ENCODE assay signal across 1 cellular context in genomic region chr20:25353754-25354705, GRCh38.
TF ChIP-seq lines count a peak whose summit lies in the region.

No MANE protein-coding gene starts in this region.

TF ChIP-seq in GM23338, 12 proteins besides CTCF, POLR2A, EP300 and RAD21 (continued from another document):
- TF ChIP-seq, protein P1, sequence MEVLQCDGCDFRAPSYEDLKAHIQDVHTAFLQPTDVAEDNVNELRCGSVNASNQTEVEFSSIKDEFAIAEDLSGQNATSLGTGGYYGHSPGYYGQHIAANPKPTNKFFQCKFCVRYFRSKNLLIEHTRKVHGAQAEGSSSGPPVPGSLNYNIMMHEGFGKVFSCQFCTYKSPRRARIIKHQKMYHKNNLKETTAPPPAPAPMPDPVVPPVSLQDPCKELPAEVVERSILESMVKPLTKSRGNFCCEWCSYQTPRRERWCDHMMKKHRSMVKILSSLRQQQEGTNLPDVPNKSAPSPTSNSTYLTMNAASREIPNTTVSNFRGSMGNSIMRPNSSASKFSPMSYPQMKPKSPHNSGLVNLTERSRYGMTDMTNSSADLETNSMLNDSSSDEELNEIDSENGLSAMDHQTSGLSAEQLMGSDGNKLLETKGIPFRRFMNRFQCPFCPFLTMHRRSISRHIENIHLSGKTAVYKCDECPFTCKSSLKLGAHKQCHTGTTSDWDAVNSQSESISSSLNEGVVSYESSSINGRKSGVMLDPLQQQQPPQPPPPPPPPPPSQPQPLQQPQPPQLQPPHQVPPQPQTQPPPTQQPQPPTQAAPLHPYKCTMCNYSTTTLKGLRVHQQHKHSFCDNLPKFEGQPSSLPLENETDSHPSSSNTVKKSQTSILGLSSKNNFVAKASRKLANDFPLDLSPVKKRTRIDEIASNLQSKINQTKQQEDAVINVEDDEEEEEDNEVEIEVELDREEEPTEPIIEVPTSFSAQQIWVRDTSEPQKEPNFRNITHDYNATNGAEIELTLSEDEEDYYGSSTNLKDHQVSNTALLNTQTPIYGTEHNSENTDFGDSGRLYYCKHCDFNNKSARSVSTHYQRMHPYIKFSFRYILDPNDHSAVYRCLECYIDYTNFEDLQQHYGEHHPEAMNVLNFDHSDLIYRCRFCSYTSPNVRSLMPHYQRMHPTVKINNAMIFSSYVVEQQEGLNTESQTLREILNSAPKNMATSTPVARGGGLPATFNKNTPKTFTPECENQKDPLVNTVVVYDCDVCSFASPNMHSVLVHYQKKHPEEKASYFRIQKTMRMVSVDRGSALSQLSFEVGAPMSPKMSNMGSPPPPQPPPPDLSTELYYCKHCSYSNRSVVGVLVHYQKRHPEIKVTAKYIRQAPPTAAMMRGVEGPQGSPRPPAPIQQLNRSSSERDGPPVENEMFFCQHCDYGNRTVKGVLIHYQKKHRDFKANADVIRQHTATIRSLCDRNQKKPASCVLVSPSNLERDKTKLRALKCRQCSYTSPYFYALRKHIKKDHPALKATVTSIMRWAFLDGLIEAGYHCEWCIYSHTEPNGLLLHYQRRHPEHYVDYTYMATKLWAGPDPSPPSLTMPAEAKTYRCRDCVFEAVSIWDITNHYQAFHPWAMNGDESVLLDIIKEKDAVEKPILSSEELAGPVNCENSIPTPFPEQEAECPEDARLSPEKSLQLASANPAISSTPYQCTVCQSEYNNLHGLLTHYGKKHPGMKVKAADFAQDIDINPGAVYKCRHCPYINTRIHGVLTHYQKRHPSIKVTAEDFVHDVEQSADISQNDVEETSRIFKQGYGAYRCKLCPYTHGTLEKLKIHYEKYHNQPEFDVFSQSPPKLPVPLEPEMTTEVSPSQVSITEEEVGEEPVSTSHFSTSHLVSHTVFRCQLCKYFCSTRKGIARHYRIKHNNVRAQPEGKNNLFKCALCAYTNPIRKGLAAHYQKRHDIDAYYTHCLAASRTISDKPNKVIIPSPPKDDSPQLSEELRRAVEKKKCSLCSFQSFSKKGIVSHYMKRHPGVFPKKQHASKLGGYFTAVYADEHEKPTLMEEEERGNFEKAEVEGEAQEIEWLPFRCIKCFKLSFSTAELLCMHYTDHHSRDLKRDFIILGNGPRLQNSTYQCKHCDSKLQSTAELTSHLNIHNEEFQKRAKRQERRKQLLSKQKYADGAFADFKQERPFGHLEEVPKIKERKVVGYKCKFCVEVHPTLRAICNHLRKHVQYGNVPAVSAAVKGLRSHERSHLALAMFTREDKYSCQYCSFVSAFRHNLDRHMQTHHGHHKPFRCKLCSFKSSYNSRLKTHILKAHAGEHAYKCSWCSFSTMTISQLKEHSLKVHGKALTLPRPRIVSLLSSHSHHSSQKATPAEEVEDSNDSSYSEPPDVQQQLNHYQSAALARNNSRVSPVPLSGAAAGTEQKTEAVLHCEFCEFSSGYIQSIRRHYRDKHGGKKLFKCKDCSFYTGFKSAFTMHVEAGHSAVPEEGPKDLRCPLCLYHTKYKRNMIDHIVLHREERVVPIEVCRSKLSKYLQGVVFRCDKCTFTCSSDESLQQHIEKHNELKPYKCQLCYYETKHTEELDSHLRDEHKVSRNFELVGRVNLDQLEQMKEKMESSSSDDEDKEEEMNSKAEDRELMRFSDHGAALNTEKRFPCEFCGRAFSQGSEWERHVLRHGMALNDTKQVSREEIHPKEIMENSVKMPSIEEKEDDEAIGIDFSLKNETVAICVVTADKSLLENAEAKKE (CRISPR knock-in tag; IDR thresholded peaks at IDR 0.05), result no peak
- TF ChIP-seq CREB1 (CRISPR knock-in tag; IDR thresholded peaks at IDR 0.05; ENCODE audit: low read depth) (no peak), NANOG (IDR thresholded peaks at IDR 0.05; ENCODE audit: borderline replicate concordance) (no peak), ZNF114 (CRISPR knock-in tag; IDR thresholded peaks at IDR 0.05) (no peak), STAT1 (IDR thresholded peaks at IDR 0.05; ENCODE audit: unreplicated experiment) (no peak), ZNF331 (CRISPR knock-in tag; IDR thresholded peaks at IDR 0.05; ENCODE audit: low read depth) (no peak), JUNB (IDR thresholded peaks at IDR 0.05; ENCODE audit: unreplicated experiment) (no peak), EZH2phosphoT487 (IDR thresholded peaks at IDR 0.05; ENCODE audit: unreplicated experiment) (no peak), EZH2 (IDR thresholded peaks at IDR 0.05; ENCODE audit: low read depth, unreplicated experiment) (no peak), ETS1 (IDR thresholded peaks at IDR 0.05) (no peak), REST (IDR thresholded peaks at IDR 0.05; ENCODE audit: unreplicated experiment) (no peak)
TF ChIP-seq in GM23338: peak in this region for 0.
